ENCODE assay signal across 11 cellular contexts in the genomic region with DNA sequence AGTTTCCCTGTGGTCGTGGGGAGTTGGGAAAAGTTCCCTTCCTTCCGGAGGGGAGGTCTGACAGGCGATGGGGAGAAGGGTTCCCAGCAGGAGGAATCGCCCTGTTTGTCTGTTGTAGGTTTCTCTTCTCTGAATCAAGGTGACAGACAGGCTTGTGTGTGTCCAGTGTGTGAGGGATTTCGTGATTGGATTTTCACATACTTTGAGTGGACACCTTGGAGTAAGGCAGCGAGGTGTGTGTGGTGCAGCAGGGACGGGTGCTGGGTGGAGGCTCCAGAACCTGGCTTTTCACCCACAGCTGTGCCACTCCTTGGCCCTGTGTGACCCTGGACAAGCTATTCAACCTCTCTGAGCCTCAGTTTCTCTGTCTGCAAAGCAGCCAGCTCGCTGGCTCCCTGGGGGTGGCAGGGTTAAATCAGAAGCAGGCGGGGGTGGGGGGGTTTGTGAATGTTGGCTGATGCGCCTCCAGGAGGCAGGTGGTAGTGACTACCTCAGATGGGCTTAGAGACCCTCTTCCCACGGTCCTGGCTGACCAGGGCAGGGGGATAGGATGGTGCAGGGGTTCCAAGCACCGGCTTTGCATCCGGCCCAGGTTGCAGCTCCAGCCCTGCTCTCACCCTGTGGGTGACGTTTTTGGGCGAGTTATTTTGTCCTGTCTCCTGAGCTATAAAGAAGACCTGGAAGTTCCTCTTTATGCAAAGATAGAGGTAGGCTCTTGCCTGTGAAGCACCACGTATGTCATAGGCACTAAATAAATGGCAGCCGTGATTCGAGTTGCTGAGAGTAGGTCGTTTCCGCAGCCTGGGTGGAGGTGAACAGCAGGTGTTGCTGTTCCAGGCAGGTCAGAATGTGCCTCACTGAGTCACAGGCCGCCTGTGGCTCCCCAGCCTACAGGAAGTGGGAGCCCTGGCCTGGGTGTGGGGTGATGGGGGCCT. TPM values are rescaled to one million over a fixed set of nuclear protein-coding genes. Genes with fewer than 3 reads are reported as not detected.
DNase-seq lines count a peak whose midpoint lies in the region; ATAC-seq and TF ChIP-seq lines count a peak whose summit lies in the region.
"Had no signal": no experiment of that assay in that cellular context is flagged by ENCODE, and none has a peak within 500 bp of the region (broad histone marks: within the 10 kb centered on the region; RNA-seq: fewer than 3 reads in every experiment).

No MANE protein-coding gene starts in this region.

- H3K9me3 ChIP-seq in ectodermal cell (ENCODE audit: control insufficient read depth, low read length) (no peaks in the 10 kb centered on the region), muscle layer of colon (ENCODE audit: low read length) (no peaks in the 10 kb centered on the region)

- H3K4me3 ChIP-seq in ACC112 (ENCODE audit: low read depth, low read length) (peak overlapping the region; percentile 81), LNCaP clone FGC (ENCODE audit: low read depth, low read length) (peak overlapping the region; percentile 44), ectodermal cell (ENCODE audit: insufficient read depth, low read depth, low read length) (peak overlapping the region; percentile 42), muscle layer of colon (ENCODE audit: low read depth in 1 of 2, low read length in 2 of 2) (peak overlapping the region; percentile 26 to 64)

- no peak for ATAC-seq in HG02610 (IDR thresholded peaks at IDR 0.05; ENCODE audit: unreplicated experiment)
- ATAC-seq in HG03039 (IDR thresholded peaks at IDR 0.05; ENCODE audit: unreplicated experiment), result no peak

- peak overlapping the region; percentile 80 for H3K9ac ChIP-seq in muscle layer of colon (ENCODE audit: low read length)

- DNase-seq in LNCaP clone FGC (ENCODE audit: low read depth), result no peak
- no peak for DNase-seq in stimulated activated CD4-positive, alpha-beta T cell treated with anti-CD3 and anti-CD28 coated beads, Interleukin-12 subunit alpha, Interleukin-12 subunit beta, amount 100 ng/mL, for 4 hours
- DNase-seq in H4 (ENCODE audit: low spot score), result no peak

- WGBS in ectodermal cell, 2 experiments, result 36 to 37% methylated on average over 21 of the region's 21 CpGs

- H3K27me3 ChIP-seq in ACC112 (ENCODE audit: insufficient read depth, low read length) (no peaks in the 10 kb centered on the region), ectodermal cell (ENCODE audit: control insufficient read depth, insufficient read depth, low read length, poor library complexity, severe bottlenecking) (peaks cover 9% of the 10 kb centered on the region), muscle layer of colon (ENCODE audit: control insufficient read depth in 1 of 2, insufficient read depth in 2 of 2, low read length in 2 of 2) (no peaks in the 10 kb centered on the region)

- H3K27ac ChIP-seq in ACC112 (ENCODE audit: low read depth, low read length), result no peak overlapping the region
- H3K27ac ChIP-seq in ectodermal cell (ENCODE audit: insufficient read depth, low read depth, low read length, poor library complexity, severe bottlenecking), result no peak overlapping the region
- peak overlapping the region; percentile 82 for H3K27ac ChIP-seq in muscle layer of colon (ENCODE audit: low read depth, low read length)

- H3K36me3 ChIP-seq in ACC112 (ENCODE audit: insufficient read depth, low read length) (no peaks in the 10 kb centered on the region), ectodermal cell (ENCODE audit: control insufficient read depth, insufficient read depth, low read length) (no peaks in the 10 kb centered on the region), muscle layer of colon (ENCODE audit: insufficient read depth, low read length) (no peaks in the 10 kb centered on the region)

- peak overlapping the region; percentile 64 for H2AFZ ChIP-seq in ACC112 (ENCODE audit: low read length, unreplicated experiment)

- H3K4me1 ChIP-seq in ACC112 (ENCODE audit: control insufficient read depth, insufficient read depth, low read length, unreplicated experiment) (peaks cover 20% of the 10 kb centered on the region), ectodermal cell (ENCODE audit: control insufficient read depth, insufficient read depth, low read length) (peaks cover 4% of the 10 kb centered on the region), muscle layer of colon (ENCODE audit: insufficient read depth, low read length) (peaks cover 20% of the 10 kb centered on the region)

- no peak for TF ChIP-seq CTCF in LNCaP clone FGC (IDR thresholded peaks at IDR 0.05; ENCODE audit: control insufficient read depth, extremely low read depth, insufficient read depth)

- H3K79me2 ChIP-seq in ACC112 (ENCODE audit: control insufficient read depth, insufficient read depth, low read length, unreplicated experiment), result no peaks in the 10 kb centered on the region

RNA-seq across cellular contexts. Expression of gene BDKRB2, which starts 0.7 kb away (rescaled TPM):
- polyA plus RNA-seq in ectodermal cell (2013, experiment 1 of 4), result 0.59 TPM
- 0.84 TPM for polyA plus RNA-seq in ectodermal cell (2013, experiment 2 of 4)
- polyA plus RNA-seq in ectodermal cell (2013, experiment 3 of 4), result 0.59 TPM
- polyA plus RNA-seq in ectodermal cell (2013, experiment 4 of 4), result 0.57 TPM
- 4.5 and 5.4 TPM in 2 replicates for total RNA-seq in H4 (2014; rRNA removed; shearing (Covaris generic))
- total RNA-seq: G401, SK-MEL-5 had no signal

RNA-seq across cellular contexts. Expression of gene BDKRB1, which starts 50.7 kb away (rescaled TPM):
- polyA plus RNA-seq in ectodermal cell (2013, experiment 1 of 4), result not detected
- not detected for polyA plus RNA-seq in ectodermal cell (2013, experiment 2 of 4)
- polyA plus RNA-seq in ectodermal cell (2013, experiment 3 of 4), result not detected
- polyA plus RNA-seq in ectodermal cell (2013, experiment 4 of 4), result 0.28 TPM
- total RNA-seq in H4 (2014; rRNA removed; shearing (Covaris generic)), result 0.19 and 0.41 TPM in 2 replicates
- total RNA-seq: dermis microvascular lymphatic vessel endothelial cell, G401 had no signal
